8 cellular contexts compared by ENCODE assay signal in the genomic region with DNA sequence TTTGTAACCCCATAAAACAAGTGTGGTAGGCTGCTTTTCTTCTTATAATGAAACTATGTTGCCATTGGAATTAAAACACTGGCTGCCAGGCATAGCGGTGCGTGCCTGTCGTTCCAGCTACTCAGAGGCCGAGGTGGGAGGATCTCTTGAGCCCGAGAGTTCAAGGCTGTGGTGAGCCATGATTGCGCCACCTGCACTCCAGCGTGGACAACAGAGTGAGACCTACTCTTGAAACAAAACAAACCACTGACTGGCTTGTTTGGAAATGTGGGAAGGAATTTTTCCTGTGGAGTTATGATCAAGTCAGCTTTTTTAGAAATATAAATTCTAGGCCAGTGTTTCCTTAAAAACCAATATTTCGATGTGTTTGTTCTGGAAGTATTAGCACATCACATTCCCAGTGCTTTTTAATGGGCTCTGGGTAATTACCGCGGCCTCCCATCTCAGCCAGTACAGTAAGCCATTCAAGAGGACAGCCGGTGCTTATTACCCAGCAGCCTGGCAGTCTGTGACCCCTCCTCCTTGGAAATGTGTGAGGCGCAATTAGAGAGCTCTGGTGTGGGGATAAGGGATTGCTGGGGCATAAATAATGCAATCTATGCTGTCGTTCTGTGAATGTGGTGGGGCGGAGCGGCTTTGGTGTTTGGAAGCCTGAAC. TPM values are rescaled to one million over a fixed set of nuclear protein-coding genes. Genes with fewer than 3 reads are reported as not detected.
A peak's percentile ranks its signal among the peaks of the same experiment; 100 is the strongest.
DNase-seq lines count a peak whose midpoint lies in the region; ATAC-seq and TF ChIP-seq lines count a peak whose summit lies in the region.

No MANE protein-coding gene starts in this region.

- H3K4me3 ChIP-seq in IMR-90 (ENCODE audit: insufficient read depth, low read depth, low read length), result no peak overlapping the region
- H3K4me3 ChIP-seq in fibroblast of villous mesenchyme (ENCODE audit: low read depth, low read length), result peak overlapping the region; percentile 13
- no peak overlapping the region for H3K4me3 ChIP-seq in prostate gland

- H4K91ac ChIP-seq in IMR-90 (ENCODE audit: insufficient read depth, low read depth, low read length), result peak overlapping the region; percentile 73

- H3K79me1 ChIP-seq in IMR-90 (ENCODE audit: low read depth in 1 of 2, low read length in 2 of 2), result peaks cover 38 to 78% of the 10 kb centered on the region in 2 experiments

- peak overlapping the region; percentile 90 for H2BK5ac ChIP-seq in IMR-90 (ENCODE audit: low read depth, low read length, poor library complexity, severe bottlenecking)

- H4K20me1 ChIP-seq in IMR-90 (ENCODE audit: insufficient read depth, low read length), result no peaks in the 10 kb centered on the region

- H3K4ac ChIP-seq in IMR-90 (ENCODE audit: low read depth, low read length), result peak overlapping the region; percentile 78

- no CpG with 5 or more reads among the region's 15 CpGs for WGBS in IMR-90 (ENCODE audit: extremely low coverage in 2 of 2, insufficient read length in 1 of 2), 2 experiments
- 27% methylated on average over 15 of the region's 15 CpGs for WGBS in prostate gland

- H3K14ac ChIP-seq in IMR-90 (replicated peaks; ENCODE audit: low read depth, low read length), result no peak overlapping the region

- H4K8ac ChIP-seq in IMR-90 (ENCODE audit: low read depth in 2 of 2, low read length in 2 of 2), result peak overlapping the region; percentile 27 to 62; a peak in 3 of 4 replicates

- peak overlapping the region; percentile 83 for H2BK120ac ChIP-seq in IMR-90 (ENCODE audit: low read depth, low read length)

- intact Hi-C loops in IMR-90 (cut with micrococcal nuclease) (loop anchor here (1.0 to 5.0 kb wide), 3 partner anchors 9 to 64 kb away; no protein-coding TSS in a partner anchor), prostate gland (cut with DNase I) (no loop called here)

- no peak for TF ChIP-seq POLR2A in IMR-90 (IDR thresholded peaks at IDR 0.05; ENCODE audit: low read depth, low read length)
- no peak for TF ChIP-seq POLR2A in prostate gland (IDR thresholded peaks at IDR 0.05)

- H3K4me1 ChIP-seq in IMR-90 (ENCODE audit: control insufficient read depth, insufficient read depth, low read length) (peaks cover 45% of the 10 kb centered on the region), prostate gland (replicated peaks) (no peaks in the 10 kb centered on the region)

- in situ Hi-C loops in IMR-90 (cut with MboI; ENCODE audit: low sequenced_read_pairs), result no loop called here

- peak overlapping the region; percentile 57; the same call in 1 of the 2 replicates for H3K23ac ChIP-seq in IMR-90 (ENCODE audit: low read depth, low read length)

- dilution Hi-C loops in IMR-90 (cut with HindIII; ENCODE audit: low sequenced_read_pairs, unreplicated experiment), result no loop called here

- peak; percentile 84 for ATAC-seq in IMR-90 (ENCODE audit: low read depth)

- peak overlapping the region; percentile 6; the same call in 1 of the 2 replicates for H2AK5ac ChIP-seq in IMR-90 (ENCODE audit: low read depth, low read length)

- H2AK9ac ChIP-seq in IMR-90 (replicated peaks; ENCODE audit: low read depth, low read length, poor library complexity), result no peak overlapping the region

- peak overlapping the region; percentile 43 for H3K4me2 ChIP-seq in IMR-90 (ENCODE audit: low read depth, low read length)

- peak overlapping the region; percentile 16 for H2BK20ac ChIP-seq in IMR-90 (ENCODE audit: low read depth, low read length)

- H3K9me3 ChIP-seq in IMR-90 (ENCODE audit: control insufficient read depth, insufficient read depth, low read length) (no peaks in the 10 kb centered on the region), prostate gland (no peaks in the 10 kb centered on the region)

- H3K9me1 ChIP-seq in IMR-90 (ENCODE audit: insufficient read depth, low read length), result peaks cover 25% of the 10 kb centered on the region

- peak overlapping the region; percentile 65 for H3K18ac ChIP-seq in IMR-90 (ENCODE audit: low read depth, low read length)

- no peak for TF ChIP-seq CTCF in IMR-90 (conservative IDR thresholded peaks at IDR 0.05; ENCODE audit: low read depth, low read length)
- no peak for TF ChIP-seq CTCF in fibroblast of villous mesenchyme (IDR thresholded peaks at IDR 0.05; ENCODE audit: insufficient read depth, low read depth, low read length)
- no peak for TF ChIP-seq CTCF in prostate gland (IDR thresholded peaks at IDR 0.05)

- BruUV-seq in IMR-90 (replicated peaks; lab: Mats Ljungman, UMichigan), result no TSS peak

- TF ChIP-seq RAD21 in IMR-90 (IDR thresholded peaks at IDR 0.05; ENCODE audit: low read length), result peak; percentile 30; the same call in 1 of the 2 replicates

- H3K36me3 ChIP-seq in IMR-90 (ENCODE audit: control insufficient read depth, insufficient read depth, low read length), result no peaks in the 10 kb centered on the region
- no peaks in the 10 kb centered on the region for H3K36me3 ChIP-seq in prostate gland

- H3K56ac ChIP-seq in IMR-90 (ENCODE audit: extremely low read depth, insufficient read depth, low read length), result no peak overlapping the region

- POLR2A ChIA-PET in IMR-90 (lab: Charles Lee; ENCODE audit: unreplicated experiment), result interaction anchor here (0.6 to 1.0 kb wide), 2 partner anchors 8 to 454 kb away, joined by 4 to 8 read pairs; no protein-coding TSS in a partner anchor

- H3K27ac ChIP-seq in IMR-90 (ENCODE audit: insufficient read depth, low read length), result peak overlapping the region; percentile 79; the same call in 1 of the 2 replicates
- H3K27ac ChIP-seq in prostate gland, result peak overlapping the region; percentile 25 to 38

- DNase-seq in IMR-90 (peak; percentile 98), SKM-1 treated with dmso at 0.1 percent for 144 hours (lab: John Stamatoyannopoulos, UW; ENCODE audit: unreplicated experiment) (peak; percentile 69), fibroblast of villous mesenchyme (ENCODE audit: low read depth) (peak; percentile 99), prostate gland (ENCODE audit: low spot score) (peak; percentile 55), AML-193 (lab: John Stamatoyannopoulos, UW) (no peak), occipital lobe (lab: John Stamatoyannopoulos, UW) (no peak)
- no peak for DNase-seq in activated naive CD4-positive, alpha-beta T cell treated with anti-CD3 and anti-CD28 coated beads, Interleukin-2, amount 50 U/mL, for 16 hours
- no peak for DNase-seq in stimulated activated naive CD4-positive, alpha-beta T cell (lab: John Stamatoyannopoulos, UW)

- peak overlapping the region; percentile 18; the same call in 1 of the 2 replicates for H3K9ac ChIP-seq in IMR-90 (ENCODE audit: low read depth, low read length)

- H2AFZ ChIP-seq in IMR-90 (replicated peaks; ENCODE audit: low read length, poor library complexity), result no peak overlapping the region

- peak overlapping the region; percentile 31 for H4K5ac ChIP-seq in IMR-90 (ENCODE audit: low read depth, low read length)

- CTCF ChIA-PET in IMR-90 (lab: Yijun Ruan, JAX), result no interaction called here

- peak overlapping the region; percentile 51; the same call in 2 of the 3 replicates for H2BK15ac ChIP-seq in IMR-90 (ENCODE audit: low read depth, low read length)

- H3K27me3 ChIP-seq in IMR-90 (ENCODE audit: control insufficient read depth, insufficient read depth, low read length) (no peaks in the 10 kb centered on the region), prostate gland (replicated peaks; ENCODE audit: insufficient read depth) (no peaks in the 10 kb centered on the region)

TF ChIP-seq in IMR-90, 13 proteins besides CTCF, POLR2A, EP300 and RAD21:
- peak; percentile 59 for TF ChIP-seq MAFK (IDR thresholded peaks at IDR 0.05; ENCODE audit: low read depth, low read length)
- TF ChIP-seq, protein P1, sequence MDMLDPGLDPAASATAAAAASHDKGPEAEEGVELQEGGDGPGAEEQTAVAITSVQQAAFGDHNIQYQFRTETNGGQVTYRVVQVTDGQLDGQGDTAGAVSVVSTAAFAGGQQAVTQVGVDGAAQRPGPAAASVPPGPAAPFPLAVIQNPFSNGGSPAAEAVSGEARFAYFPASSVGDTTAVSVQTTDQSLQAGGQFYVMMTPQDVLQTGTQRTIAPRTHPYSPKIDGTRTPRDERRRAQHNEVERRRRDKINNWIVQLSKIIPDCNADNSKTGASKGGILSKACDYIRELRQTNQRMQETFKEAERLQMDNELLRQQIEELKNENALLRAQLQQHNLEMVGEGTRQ (IDR thresholded peaks at IDR 0.05; ENCODE audit: low read depth, low read length), result no peak
- peak; percentile 97 for TF ChIP-seq RCOR1 (IDR thresholded peaks at IDR 0.05; ENCODE audit: insufficient replicate concordance, low read length)
- 0 out of 2 replicates have a peak, but pooled peaks have one; percentile 11 for TF ChIP-seq FOS (IDR thresholded peaks at IDR 0.05; ENCODE audit: low read depth, low read length)
- TF ChIP-seq BHLHE40 (IDR thresholded peaks at IDR 0.05; ENCODE audit: low read depth, low read length), result peak; percentile 82
- peak; percentile 21; the same call in 1 of the 2 replicates for TF ChIP-seq SMC3 (IDR thresholded peaks at IDR 0.05; ENCODE audit: low read depth, low read length)
- no peak for TF ChIP-seq RFX5 (IDR thresholded peaks at IDR 0.05; ENCODE audit: low read depth, low read length)
- peak; percentile 51; the same call in 1 of the 2 replicates for TF ChIP-seq MAZ (IDR thresholded peaks at IDR 0.05; ENCODE audit: borderline replicate concordance, low read depth, low read length)
- TF ChIP-seq NFE2L2 (IDR thresholded peaks at IDR 0.05; ENCODE audit: low read depth, low read length), result no peak
- TF ChIP-seq CHD1 (IDR thresholded peaks at IDR 0.05; ENCODE audit: low read depth, low read length), result no peak
- peak; percentile 100 for TF ChIP-seq CEBPB (IDR thresholded peaks at IDR 0.05; ENCODE audit: low read depth, low read length)
- peak; percentile 63; the same call in 1 of the 2 replicates for TF ChIP-seq MXI1 (IDR thresholded peaks at IDR 0.05; ENCODE audit: borderline replicate concordance, low read depth, low read length)
- TF ChIP-seq, protein P2, sequence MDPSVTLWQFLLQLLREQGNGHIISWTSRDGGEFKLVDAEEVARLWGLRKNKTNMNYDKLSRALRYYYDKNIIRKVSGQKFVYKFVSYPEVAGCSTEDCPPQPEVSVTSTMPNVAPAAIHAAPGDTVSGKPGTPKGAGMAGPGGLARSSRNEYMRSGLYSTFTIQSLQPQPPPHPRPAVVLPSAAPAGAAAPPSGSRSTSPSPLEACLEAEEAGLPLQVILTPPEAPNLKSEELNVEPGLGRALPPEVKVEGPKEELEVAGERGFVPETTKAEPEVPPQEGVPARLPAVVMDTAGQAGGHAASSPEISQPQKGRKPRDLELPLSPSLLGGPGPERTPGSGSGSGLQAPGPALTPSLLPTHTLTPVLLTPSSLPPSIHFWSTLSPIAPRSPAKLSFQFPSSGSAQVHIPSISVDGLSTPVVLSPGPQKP (IDR thresholded peaks at IDR 0.05; ENCODE audit: borderline replicate concordance, low read depth, low read length), result no peak
TF ChIP-seq in IMR-90: peak in this region for 8.

RNA-seq across cellular contexts. Expression of a gene that starts 58.3 kb away (rescaled TPM):
- total RNA-seq in IMR-90 (2012; rRNA removed) (26.7 and 28.1 TPM in 2 replicates), fibroblast of villous mesenchyme (44.5 and 52.2 TPM in 2 replicates), prostate gland (10 to 100 TPM; 35.6 to 80.3 TPM), occipital lobe (46.3 TPM)
- 21.7 and 25.6 TPM in 2 replicates for polyA plus RNA-seq in IMR-90 (2012; rRNA removed)
- 11.6 and 17.8 TPM in 2 replicates for polyA plus RNA-seq in IMR-90 (2012; cell fraction: cytosol; rRNA removed)
- polyA plus RNA-seq in IMR-90 (2012; cell fraction: nucleus; rRNA removed; ENCODE audit: low replicate concordance), result 30.8 and 31.5 TPM in 2 replicates

Comparison
In these comparisons a context has a peak if more than half of its experiments do, and no peak if none do; other contexts are left out.
1. DNase-seq: peak in IMR-90 (single experiment), SKM-1 treated with dmso at 0.1 percent for 144 hours (single experiment), fibroblast of villous mesenchyme (single experiment) and prostate gland (single experiment); none in AML-193 (0 of 2), occipital lobe (single experiment), activated naive CD4-positive, alpha-beta T cell treated with anti-CD3 and anti-CD28 coated beads, Interleukin-2, amount 50 U/mL, for 16 hours (single experiment) and stimulated activated naive CD4-positive, alpha-beta T cell (0 of 6).